ENCODE assay signal across 30 cellular contexts in the genomic region with DNA sequence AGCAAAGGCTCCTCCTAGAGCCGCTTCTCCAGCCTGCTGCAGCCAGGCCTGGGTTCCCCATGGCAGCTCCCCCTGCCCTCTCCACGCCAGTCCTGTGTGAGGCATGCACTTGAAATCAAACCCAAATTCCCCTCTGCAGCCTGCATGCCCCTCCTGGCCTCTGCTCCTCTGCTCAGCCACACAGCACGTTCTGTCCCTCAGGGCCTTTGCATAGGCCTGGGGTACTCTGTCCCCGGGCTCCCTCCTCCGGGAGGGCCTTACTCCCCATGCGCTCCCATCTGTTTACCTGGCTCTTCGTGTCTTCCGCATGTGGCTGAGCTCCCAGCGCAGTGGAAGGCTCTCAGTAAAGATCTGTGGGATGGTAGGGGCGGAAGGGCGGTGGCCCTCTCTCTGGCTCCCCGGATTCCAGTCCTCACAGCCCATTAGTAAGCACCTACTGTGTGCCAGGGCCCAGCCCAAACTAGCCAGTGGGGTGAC.
DNase-seq lines count a peak whose midpoint lies in the region; ATAC-seq, FAIRE-seq and TF ChIP-seq lines count a peak whose summit lies in the region.
"Had no signal": no experiment of that assay in that cellular context is flagged by ENCODE, and none has a peak within 500 bp of the region (broad histone marks: within the 10 kb centered on the region; RNA-seq: fewer than 3 reads in every experiment).

No MANE protein-coding gene starts in this region.

- H3K27ac Mint-ChIP-seq in activated T-cell treated with anti-CD3 and anti-CD28 coated beads, Interleukin-2, amount 50 U/mL, for 24 hours = no peak overlapping the region
- no peak overlapping the region for H3K27ac Mint-ChIP-seq in Calu3 (ENCODE audit: unreplicated experiment)
- H3K27ac Mint-ChIP-seq: T-helper 2 cell treated with Interferon-gamma antibody and Interleukin-4, amounts not matched to agents 5 μg/mL and 100 μg/mL, for 36 hours had no signal

- TF ChIP-seq POLR2A in sigmoid colon (IDR thresholded peaks at IDR 0.05) = no peak

- no peak for FAIRE-seq in kidney (lab: Jason Lieb, UNC)
- FAIRE-seq: A204.1, GM19239 had no signal

- H3K9me3 ChIP-seq in HEK293 (ENCODE audit: control insufficient read depth, insufficient read depth, low read depth, low read length) (no peaks in the 10 kb centered on the region), kidney (ENCODE audit: control insufficient read depth in 1 of 2, low read length in 2 of 2) (no peaks in the 10 kb centered on the region), sigmoid colon (no peaks in the 10 kb centered on the region)
- H3K9me3 ChIP-seq: esophagus muscularis mucosa, heart left ventricle, neutrophil, testis, vagina had no signal

- H3K36me3 ChIP-seq in HEK293 (ENCODE audit: control insufficient read depth in 2 of 2, insufficient read depth in 1 of 2, low read length in 2 of 2) (no peaks in the 10 kb centered on the region), kidney (ENCODE audit: control insufficient read depth in 1 of 2, insufficient read depth in 2 of 2, low read length in 2 of 2) (no peaks in the 10 kb centered on the region), sigmoid colon (no peaks in the 10 kb centered on the region)
- H3K36me3 ChIP-seq: cardiac muscle cell, esophagus muscularis mucosa, heart left ventricle, neutrophil, vagina had no signal

- no peak overlapping the region for H3K27ac ChIP-seq in HEK293 (ENCODE audit: extremely low read depth, low read depth, low read length)
- H3K27ac ChIP-seq in kidney (ENCODE audit: low read depth in 2 of 2, low read length in 2 of 2) = peak overlapping the region in 1 of 2 donors; percentile 45
- H3K27ac ChIP-seq in sigmoid colon = no peak overlapping the region
- H3K27ac ChIP-seq: foreskin keratinocyte, KMS-11, neutrophil had no signal

- 93 to 94% methylated on average over 12 of the region's 12 CpGs for whole genome bisulfite sequencing in sigmoid colon, 2 donors

- H3K36me3 Mint-ChIP-seq in activated T-cell treated with anti-CD3 and anti-CD28 coated beads, Interleukin-2, amount 50 U/mL, for 24 hours (ENCODE audit: low read depth) = no peaks in the 10 kb centered on the region
- peaks cover 8% of the 10 kb centered on the region for H3K36me3 Mint-ChIP-seq in Calu3 (ENCODE audit: insufficient read depth, unreplicated experiment)

- H3K4me3 ChIP-seq in HEK293 (ENCODE audit: low read depth, low read length) = no peak overlapping the region
- H3K4me3 ChIP-seq in kidney (ENCODE audit: low read length in 2 of 2) = no peak overlapping the region
- H3K4me3 ChIP-seq in sigmoid colon = no peak overlapping the region
- H3K4me3 ChIP-seq: cardiac muscle cell, esophagus muscularis mucosa, heart left ventricle, testis, vagina had no signal

- no peaks in the 10 kb centered on the region for H3K9me3 Mint-ChIP-seq in activated T-cell treated with anti-CD3 and anti-CD28 coated beads, Interleukin-2, amount 50 U/mL, for 24 hours
- no peaks in the 10 kb centered on the region for H3K9me3 Mint-ChIP-seq in Calu3 (ENCODE audit: low read depth, unreplicated experiment)
- H3K9me3 Mint-ChIP-seq: activated CD4-positive, alpha-beta T cell treated with anti-CD3 and anti-CD28 coated beads, Interleukin-2, amount 10 ng/mL, durations not matched to agents 7 days and 5 days; dendritic cell treated with granulocyte-macrophage colony-stimulating factor and Interleukin-4, amounts not matched to agents 40 ng/mL and 50 ng/mL, for 4 days; T-helper 2 cell treated with Interferon-gamma antibody and Interleukin-4, amounts not matched to agents 5 μg/mL and 100 μg/mL, for 36 hours had no signal

- H3K4me1 ChIP-seq in HEK293 (ENCODE audit: control insufficient read depth, insufficient read depth, low read length) (no peaks in the 10 kb centered on the region), kidney (ENCODE audit: control insufficient read depth in 1 of 2, insufficient read depth in 1 of 2, low read depth in 1 of 2, low read length in 2 of 2) (peaks cover 6 to 15% of the 10 kb centered on the region in 2 donors), sigmoid colon (peaks cover 0 to 22% (median 18%) of the 10 kb centered on the region in 4 donors)

- CTCF ChIA-PET in HEK293 (lab: Yijun Ruan, JAX) = interaction anchor here (0.6 kb wide), 1 partner anchor 39 kb away, joined by 7 read pairs; no protein-coding TSS in a partner anchor
- CTCF ChIA-PET in Calu3 (lab: Charles Lee) = no interaction called here

- H3K27me3 Mint-ChIP-seq in activated T-cell treated with anti-CD3 and anti-CD28 coated beads, Interleukin-2, amount 50 U/mL, for 24 hours = no peaks in the 10 kb centered on the region
- H3K27me3 Mint-ChIP-seq in Calu3 (ENCODE audit: unreplicated experiment) = no peaks in the 10 kb centered on the region

- peak; percentile 23 for DNase-seq in activated T-cell treated with anti-CD3 and anti-CD28 coated beads, Interleukin-2, amount 50 U/mL, for 24 hours
- DNase-seq in activated T-cell treated with anti-CD3 and anti-CD28 coated beads, Interleukin-2, amount 50 U/mL, for 1 hour = no peak
- DNase-seq in kidney = peak; percentile 68
- DNase-seq in sigmoid colon = peak; percentile 45
- DNase-seq in Calu3 = no peak
- no peak for DNase-seq in cortex of kidney (lab: John Stamatoyannopoulos, UW)
- DNase-seq: activated CD4-positive, alpha-beta T cell treated with anti-CD3 and anti-CD28 coated beads, Interleukin-2, amount 10 ng/mL, durations not matched to agents 7 days and 5 days; activated naive CD4-positive, alpha-beta T cell treated with anti-CD3 and anti-CD28 coated beads, Interleukin-2, amount 50 U/mL, for 16 hours; activated T-cell treated with anti-CD3 and anti-CD28 coated beads, Interleukin-2, amount 50 U/mL, for 48 hours; anterior cingulate cortex; DMS53; foreskin keratinocyte; MM.1S; NCI-H1417; NCI-H2081; stimulated activated naive CD4-positive, alpha-beta T cell treated with Interleukin-2 at 50 U/mL for 16 hours; testis had no signal

- no peak overlapping the region for H3K9ac ChIP-seq in kidney (ENCODE audit: low read length in 2 of 2)
- H3K9ac ChIP-seq: KMS-11 had no signal

- no peak overlapping the region for H3K4me3 Mint-ChIP-seq in activated T-cell treated with anti-CD3 and anti-CD28 coated beads, Interleukin-2, amount 50 U/mL, for 24 hours
- no peak overlapping the region for H3K4me3 Mint-ChIP-seq in Calu3 (ENCODE audit: low read depth, unreplicated experiment)
- H3K4me3 Mint-ChIP-seq: dendritic cell treated with granulocyte-macrophage colony-stimulating factor and Interleukin-4, amounts not matched to agents 40 ng/mL and 50 ng/mL, for 4 days; T-helper 2 cell treated with Interferon-gamma antibody and Interleukin-4, amounts not matched to agents 5 μg/mL and 100 μg/mL, for 36 hours had no signal

- no peak for TF ChIP-seq EP300 in sigmoid colon (IDR thresholded peaks at IDR 0.05)

- BruUV-seq in Calu3 (replicated peaks; lab: Mats Ljungman, UMichigan) = no TSS peak

- H3K27me3 ChIP-seq in sigmoid colon = no peaks in the 10 kb centered on the region
- H3K27me3 ChIP-seq: cardiac muscle cell, esophagus muscularis mucosa, heart left ventricle, neutrophil, testis, vagina had no signal

- TF ChIP-seq CTCF in HEK293 (tag by site-specific recombination; IDR thresholded peaks at IDR 0.05) (no peak), kidney (IDR thresholded peaks at IDR 0.05; ENCODE audit: borderline replicate concordance, extremely low read depth, insufficient read depth) (no peak), sigmoid colon (IDR thresholded peaks at IDR 0.05) (no peak), Calu3 (IDR thresholded peaks at IDR 0.05; ENCODE audit: unreplicated experiment) (no peak)

- intact Hi-C loops in kidney (cut with DNase I) (no loop called here), sigmoid colon (cut with DNase I) (loop anchor here (5.0 kb wide), 1 partner anchor 76 kb away; no protein-coding TSS in a partner anchor), Calu3 (cut with micrococcal nuclease; ENCODE audit: unreplicated experiment) (loop anchor here (10.0 kb wide), 1 partner anchor 233 kb away; no protein-coding TSS in a partner anchor)

- no peak for ATAC-seq in HG03457 (IDR thresholded peaks at IDR 0.05; ENCODE audit: unreplicated experiment)
- ATAC-seq: foreskin keratinocyte, HCT116, heart left ventricle had no signal

- peaks cover 18% of the 10 kb centered on the region for H3K4me1 Mint-ChIP-seq in activated T-cell treated with anti-CD3 and anti-CD28 coated beads, Interleukin-2, amount 50 U/mL, for 24 hours (ENCODE audit: low read depth)
- peaks cover 9% of the 10 kb centered on the region for H3K4me1 Mint-ChIP-seq in Calu3 (ENCODE audit: low read depth, unreplicated experiment)

- POLR2A ChIA-PET in HEK293 (lab: Yijun Ruan, JAX) = interaction anchor here (1.2 kb wide), 1 partner anchor 8 kb away, joined by 4 read pairs; no protein-coding TSS in a partner anchor

TF ChIP-seq in HEK293, 187 proteins besides CTCF, POLR2A, EP300 and RAD21:
- TF ChIP-seq ZNF623 (tag by site-specific recombination; IDR thresholded peaks at IDR 0.05) (peak; percentile 69), ZNF529 (tag by site-specific recombination; IDR thresholded peaks at IDR 0.05; ENCODE audit: insufficient replicate concordance) (no peak)

Comparison
In these comparisons a context has a peak if more than half of its experiments do, and no peak if none do; other contexts are left out.
1. DNase-seq: peak in activated T-cell treated with anti-CD3 and anti-CD28 coated beads, Interleukin-2, amount 50 U/mL, for 24 hours (single experiment), kidney (single experiment) and sigmoid colon (single experiment); none in activated T-cell treated with anti-CD3 and anti-CD28 coated beads, Interleukin-2, amount 50 U/mL, for 1 hour (single experiment), Calu3 (single experiment) and cortex of kidney (single experiment).